8 cellular contexts compared by ENCODE assay signal in the genomic region with DNA sequence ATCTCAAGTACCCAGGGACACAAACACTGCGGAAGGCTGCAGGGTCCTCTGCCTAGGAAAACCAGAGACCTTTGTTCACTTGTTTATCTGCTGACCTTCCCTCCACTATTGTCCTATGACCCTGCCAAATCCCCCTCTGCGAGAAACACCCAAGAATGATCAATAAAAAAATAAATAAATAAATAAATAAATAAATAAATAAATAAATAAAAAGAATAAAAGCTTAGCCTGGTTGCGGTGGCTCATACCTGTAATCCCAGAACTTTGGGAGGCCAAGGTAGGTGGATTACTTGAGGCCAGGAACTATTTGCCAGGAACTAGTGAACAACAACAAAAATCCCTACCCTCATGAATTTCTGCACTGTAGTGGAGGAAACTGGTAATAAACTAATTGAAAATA. TPM values are rescaled to one million over a fixed set of nuclear protein-coding genes. Genes with fewer than 3 reads are reported as not detected.
DNase-seq lines count a peak whose midpoint lies in the region; ATAC-seq, FAIRE-seq and TF ChIP-seq lines count a peak whose summit lies in the region.
"Not testable (repeated sequence)": the region's sequence is repeated elsewhere in the genome, so short reads cannot be mapped to it uniquely, and the experiment has no call there.

No MANE protein-coding gene starts in this region.

- not testable (repeated sequence) for H2AFZ ChIP-seq in mammary epithelial cell (ENCODE audit: low read depth, low read length); trophoblast cell (ENCODE audit: insufficient read depth, low read length, poor library complexity)

- not testable (repeated sequence) for TF ChIP-seq EP300 in A549 (IDR thresholded peaks at IDR 0.05)

- not testable (repeated sequence) for H3K4me3 ChIP-seq in A549; HEK293 (ENCODE audit: low read depth, low read length); mammary epithelial cell (replicated peaks in 1 of 3; ENCODE audit: insufficient read depth in 1 of 3, low read depth in 2 of 3, low read length in 3 of 3); esophagus squamous epithelium; trophoblast cell (ENCODE audit: low read depth, low read length)

- dilution Hi-C loops in mammary epithelial cell (cut with HindIII; ENCODE audit: low sequenced_read_pairs): not testable (repeated sequence)

- H3K9me3 ChIP-seq in A549; HEK293 (ENCODE audit: control insufficient read depth, insufficient read depth, low read depth, low read length); mammary epithelial cell (replicated peaks; ENCODE audit: insufficient read depth, low read length); esophagus squamous epithelium; trophoblast cell (ENCODE audit: insufficient read depth, low read depth, low read length): not testable (repeated sequence)

- H2BK5ac ChIP-seq in trophoblast cell (ENCODE audit: low read depth, low read length, poor library complexity): not testable (repeated sequence)

- not testable (repeated sequence) for H3K4me2 ChIP-seq in A549; trophoblast cell (ENCODE audit: low read length)
- H3K4me2 ChIP-seq in mammary epithelial cell (ENCODE audit: insufficient read depth, low read depth, low read length): peak overlapping the region; percentile 71

- POLR2A ChIA-PET in A549 (lab: Yijun Ruan, JAX); HEK293 (lab: Yijun Ruan, JAX): not testable (repeated sequence)

- not testable (repeated sequence) for H3K79me1 ChIP-seq in trophoblast cell (ENCODE audit: low read length)

- ATAC-seq in A549: not testable (repeated sequence)

- not testable (repeated sequence) for H3K4me1 Mint-ChIP-seq in glutamatergic neuron (ENCODE audit: low read depth, unreplicated experiment); type B pancreatic cell (ENCODE audit: unreplicated experiment)

- H3K79me2 ChIP-seq in mammary epithelial cell (ENCODE audit: insufficient read depth, low read length); trophoblast cell (ENCODE audit: control insufficient read depth, insufficient read depth, low read length, poor library complexity): not testable (repeated sequence)

- H3K36me3 ChIP-seq in HEK293 (ENCODE audit: control insufficient read depth in 2 of 2, insufficient read depth in 1 of 2, low read length in 2 of 2) (peaks cover 0 to 25% of the 10 kb centered on the region in 2 experiments; a peak in 2 of 3 replicates), esophagus squamous epithelium (peaks cover 0 to 37% (median 0%) of the 10 kb centered on the region in 3 donors)
- not testable (repeated sequence) for H3K36me3 ChIP-seq in mammary epithelial cell (ENCODE audit: insufficient read depth, low read length); trophoblast cell (ENCODE audit: control insufficient read depth in 1 of 2, insufficient read depth in 2 of 2, low read length in 2 of 2)

- FAIRE-seq in A549 (lab: Jason Lieb, UNC): not testable (repeated sequence)

- peak overlapping the region; percentile 84 for H3K27ac Mint-ChIP-seq in glutamatergic neuron (ENCODE audit: unreplicated experiment)
- H3K27ac Mint-ChIP-seq in type B pancreatic cell: peak overlapping the region; percentile 71

- TF ChIP-seq POLR2A in A549 (IDR thresholded peaks at IDR 0.05; ENCODE audit: low read length); esophagus squamous epithelium (IDR thresholded peaks at IDR 0.05): not testable (repeated sequence)

- not testable (repeated sequence) for H4K91ac ChIP-seq in trophoblast cell (ENCODE audit: low read depth, low read length)

- CTCF ChIA-PET in A549 (lab: Yijun Ruan, JAX); HEK293 (lab: Yijun Ruan, JAX); mammary epithelial cell (lab: Charles Lee; ENCODE audit: low non-redundant PET): not testable (repeated sequence)

- TF ChIP-seq CTCF in A549 (IDR thresholded peaks at IDR 0.05); HEK293 (tag by site-specific recombination; IDR thresholded peaks at IDR 0.05); mammary epithelial cell (conservative IDR thresholded peaks at IDR 0.05 in 1 of 2, IDR thresholded peaks at IDR 0.05 in 1 of 2; ENCODE audit: extremely low read depth in 1 of 2, insufficient read depth in 1 of 2, low read depth in 1 of 2, low read length in 2 of 2); esophagus squamous epithelium (IDR thresholded peaks at IDR 0.05); glutamatergic neuron (IDR thresholded peaks at IDR 0.05; ENCODE audit: partially characterized antibody, unreplicated experiment); type B pancreatic cell (conservative IDR thresholded peaks at IDR 0.05): not testable (repeated sequence)

- DNase-seq in A549 (ENCODE audit: low read depth in 1 of 2, low spot score in 1 of 2); mammary epithelial cell; epithelial cell of prostate (ENCODE audit: low read depth, low spot score); esophagus squamous epithelium (lab: John Stamatoyannopoulos, UW); glutamatergic neuron; type B pancreatic cell (ENCODE audit: extremely low spot score, unreplicated experiment): not testable (repeated sequence)
- peak in 1 of 2 donors; percentile 8 for DNase-seq in trophoblast cell

- H4K20me1 ChIP-seq in mammary epithelial cell (ENCODE audit: insufficient read depth, low read length): not testable (repeated sequence)

- H3K27ac ChIP-seq in A549; HEK293 (ENCODE audit: extremely low read depth, low read depth, low read length); mammary epithelial cell (ENCODE audit: insufficient read depth, low read depth, low read length): not testable (repeated sequence)
- peak overlapping the region; percentile 22 for H3K27ac ChIP-seq in epithelial cell of prostate
- peak overlapping the region in 3 of 4 donors; percentile 39 to 55 (median 54) for H3K27ac ChIP-seq in esophagus squamous epithelium
- peak overlapping the region; percentile 41 for H3K27ac ChIP-seq in trophoblast cell (ENCODE audit: low read depth, low read length)

- H3K14ac ChIP-seq in trophoblast cell (ENCODE audit: low read length): not testable (repeated sequence)

- not testable (repeated sequence) for H3K27me3 Mint-ChIP-seq in glutamatergic neuron (ENCODE audit: unreplicated experiment); type B pancreatic cell

- not testable (repeated sequence) for H3K4ac ChIP-seq in trophoblast cell (ENCODE audit: low read depth, low read length)

- not testable (repeated sequence) for H3K4me3 Mint-ChIP-seq in glutamatergic neuron (ENCODE audit: unreplicated experiment); type B pancreatic cell

- not testable (repeated sequence) for H3K9ac ChIP-seq in mammary epithelial cell (ENCODE audit: insufficient read depth, low read length); trophoblast cell (ENCODE audit: low read length)

- not testable (repeated sequence) for BruUV-seq in mammary epithelial cell (replicated peaks; lab: Mats Ljungman, UMichigan)

- H4K12ac ChIP-seq in trophoblast cell (ENCODE audit: low read depth, low read length): not testable (repeated sequence)

- not testable (repeated sequence) for H2AK5ac ChIP-seq in trophoblast cell (ENCODE audit: low read length)

- intact Hi-C loops in mammary epithelial cell (cut with micrococcal nuclease); esophagus squamous epithelium (cut with DNase I): not testable (repeated sequence)

- H3K23ac ChIP-seq in trophoblast cell (ENCODE audit: low read length): not testable (repeated sequence)

- not testable (repeated sequence) for H3K18ac ChIP-seq in trophoblast cell (ENCODE audit: low read length)

- H4K8ac ChIP-seq in trophoblast cell (ENCODE audit: low read depth, low read length): not testable (repeated sequence)

- in situ Hi-C loops in mammary epithelial cell (cut with MboI; ENCODE audit: low sequenced_read_pairs in 2 of 2): not testable (repeated sequence)

- H3K36me3 Mint-ChIP-seq in glutamatergic neuron (ENCODE audit: unreplicated experiment): not testable (repeated sequence)
- H3K36me3 Mint-ChIP-seq in type B pancreatic cell: peaks cover 26% of the 10 kb centered on the region

- H3K27me3 ChIP-seq in mammary epithelial cell (ENCODE audit: insufficient read depth, low read length); esophagus squamous epithelium; trophoblast cell (ENCODE audit: insufficient read depth, low read length): not testable (repeated sequence)

- H2BK120ac ChIP-seq in trophoblast cell (ENCODE audit: insufficient read depth, low read length, poor library complexity): not testable (repeated sequence)

- not testable (repeated sequence) for H3K9me3 Mint-ChIP-seq in glutamatergic neuron (ENCODE audit: unreplicated experiment); type B pancreatic cell

- not testable (repeated sequence) for TF ChIP-seq RAD21 in A549 (conservative IDR thresholded peaks at IDR 0.05 in 1 of 2, IDR thresholded peaks at IDR 0.05 in 1 of 2)

- H2BK12ac ChIP-seq in trophoblast cell (ENCODE audit: low read length): not testable (repeated sequence)

- WGBS in A549 (ENCODE audit: missing lambda C conversion rate): 93% methylated on average over 2 of the region's 3 CpGs
- 100% methylated on average over 1 of the region's 3 CpGs for WGBS in mammary epithelial cell (ENCODE audit: low coverage, missing lambda C conversion rate)
- WGBS in esophagus squamous epithelium, 2 donors: 86 to 100% methylated on average over 1 of the region's 3 CpGs
- WGBS in trophoblast cell (ENCODE audit: extremely low coverage, insufficient coverage, insufficient read length): no CpG with 5 or more reads among the region's 3 CpGs

- not testable (repeated sequence) for H3K4me1 ChIP-seq in A549; HEK293 (ENCODE audit: control insufficient read depth, insufficient read depth, low read length); mammary epithelial cell (ENCODE audit: insufficient read depth, low read length); esophagus squamous epithelium; trophoblast cell (ENCODE audit: control insufficient read depth in 1 of 2, insufficient read depth in 2 of 2, low read length in 2 of 2)

RNA-seq across cellular contexts. Expression of a gene that starts 41.4 kb away (rescaled TPM):
- 4.0 and 5.8 TPM in 2 replicates for polyA plus RNA-seq in A549 (2011; rRNA removed)
- 0.69 and 0.73 TPM in 2 replicates for polyA plus RNA-seq in A549 (2012; cell fraction: cytosol; rRNA removed)
- polyA plus RNA-seq in A549 (2012; cell fraction: nucleus; rRNA removed): 1.1 and 1.4 TPM in 2 replicates
- polyA plus RNA-seq in A549 (2017; fragmentation: RNase III; extraction: RNeasy Plus Mini Kit Qiagen cat#74134 plus additional on column Dnase treatment): 3.2 to 3.6 TPM (median 3.2 TPM) in 3 replicates
- 4.7 and 6.4 TPM in 2 replicates for polyA minus RNA-seq in A549 (2011; rRNA and poly(A)+ RNA removed)
- total RNA-seq in mammary epithelial cell: 10 to 100 TPM; 14.7 to 20.7 TPM
- 4.7 TPM for polyA plus RNA-seq in mammary epithelial cell
- polyA minus RNA-seq in mammary epithelial cell: 3.6 TPM
- 10 to 100 TPM in 1 of 4 donors, 1 to 10 TPM in 3; 3.8 to 12.0 (median 7.5) TPM for total RNA-seq in esophagus squamous epithelium
- 23.2 TPM for total RNA-seq in glutamatergic neuron (ENCODE audit: unreplicated experiment)
- polyA plus RNA-seq in trophoblast cell (2013): 12.0 TPM in 2 replicates
- total RNA-seq in type B pancreatic cell (ENCODE audit: low replicate concordance): 7.7 and 17.7 TPM in 2 replicates

RNA-seq across cellular contexts. Expression of a gene that starts 49.4 kb away (rescaled TPM):
- 41.1 and 53.6 TPM in 2 replicates for polyA plus RNA-seq in A549 (2011; rRNA removed)
- polyA plus RNA-seq in A549 (2012; cell fraction: cytosol; rRNA removed): 3.9 and 5.1 TPM in 2 replicates
- 2.7 and 3.4 TPM in 2 replicates for polyA plus RNA-seq in A549 (2012; cell fraction: nucleus; rRNA removed)
- polyA plus RNA-seq in A549 (2017; fragmentation: RNase III; extraction: RNeasy Plus Mini Kit Qiagen cat#74134 plus additional on column Dnase treatment): 18.1 to 20.2 TPM (median 18.8 TPM) in 3 replicates
- 36.9 and 38.9 TPM in 2 replicates for polyA minus RNA-seq in A549 (2011; rRNA and poly(A)+ RNA removed)
- total RNA-seq in mammary epithelial cell: 10 to 100 TPM; 29.4 to 30.2 TPM
- 13.0 TPM for polyA plus RNA-seq in mammary epithelial cell
- 28.2 TPM for polyA minus RNA-seq in mammary epithelial cell
- 10 to 100 TPM; 31.3 to 66.3 (median 46.1) TPM for total RNA-seq in esophagus squamous epithelium
- 58.1 TPM for total RNA-seq in glutamatergic neuron (ENCODE audit: unreplicated experiment)
- polyA plus RNA-seq in trophoblast cell (2013): 39.6 and 42.1 TPM in 2 replicates
- total RNA-seq in type B pancreatic cell (ENCODE audit: low replicate concordance): 45.9 and 67.0 TPM in 2 replicates
